In genomic region chr5:173888473-173889135, GRCh38 we compare ENCODE assay signal across 8 cellular contexts. TPM values are rescaled to one million over a fixed set of nuclear protein-coding genes. Genes with fewer than 3 reads are reported as not detected.
DNase-seq lines count a peak whose midpoint lies in the region; ATAC-seq and TF ChIP-seq lines count a peak whose summit lies in the region.

No MANE protein-coding gene starts in this region.

- H2BK20ac ChIP-seq in H9 (ENCODE audit: low read depth, low read length, poor library complexity, severe bottlenecking) = no peak overlapping the region

- H3K79me1 ChIP-seq in H9 (ENCODE audit: insufficient read depth, low read depth, low read length, poor library complexity, severe bottlenecking) = no peaks in the 10 kb centered on the region

- no peak overlapping the region for H3K56ac ChIP-seq in H9 (ENCODE audit: insufficient read length, low read depth, low read length)

- H3K4me3 ChIP-seq in gastroesophageal sphincter (peak overlapping the region; percentile 78 to 94), psoas muscle (peak overlapping the region; percentile 86)

- H3K4me1 ChIP-seq in H9 (ENCODE audit: insufficient read depth, low read length) = no peaks in the 10 kb centered on the region; the same call in 1 of the 2 replicates
- peaks cover 0 to 46% (median 0%) of the 10 kb centered on the region in 3 donors for H3K4me1 ChIP-seq in gastroesophageal sphincter
- H3K4me1 ChIP-seq in psoas muscle = peaks cover 5% of the 10 kb centered on the region

- no peak for TF ChIP-seq POLR2A in gastroesophageal sphincter (IDR thresholded peaks at IDR 0.05)

- H4K5ac ChIP-seq in H9 (ENCODE audit: insufficient read length, low read depth, low read length) = no peak overlapping the region

- H3K9ac ChIP-seq in H9 (ENCODE audit: extremely low read depth, insufficient read length, low read length) = no peak overlapping the region

- DNase-seq in A172 (ENCODE audit: low spot score) (peak; percentile 35), H9 (no peak), psoas muscle (peak; percentile 43 to 69), MV-4-11 (lab: John Stamatoyannopoulos, UW) (no peak), left lobe of liver (ENCODE audit: low spot score) (no peak)
- peak; percentile 54 for DNase-seq in activated CD8-positive, alpha-beta memory T cell treated with anti-CD3 and anti-CD28 coated beads, Interleukin-2, amount 50 U/mL, for 48 hours

- H3K23me2 ChIP-seq in H9 (ENCODE audit: insufficient read length, low read depth, low read length, poor library complexity, severe bottlenecking) = peaks cover 7% of the 10 kb centered on the region

- no peak overlapping the region for H3K18ac ChIP-seq in H9 (ENCODE audit: insufficient read length, low read depth, low read length)

- no peak overlapping the region for H3T11ph ChIP-seq in H9 (ENCODE audit: low read length)

- no peaks in the 10 kb centered on the region; the same call in 1 of the 2 replicates for H3K79me2 ChIP-seq in H9 (ENCODE audit: insufficient read depth, low read length)

- H3K14ac ChIP-seq in H9 (ENCODE audit: insufficient read depth, low read length) = no peak overlapping the region; the same call in 1 of the 2 replicates

- no peak overlapping the region for H2BK15ac ChIP-seq in H9 (ENCODE audit: low read depth, low read length)

- H3K9me3 ChIP-seq in H9 (ENCODE audit: control insufficient read depth, low read depth, low read length) (no peaks in the 10 kb centered on the region), gastroesophageal sphincter (no peaks in the 10 kb centered on the region), psoas muscle (no peaks in the 10 kb centered on the region)

- H3K4me3 Mint-ChIP-seq in H9 = peak overlapping the region; percentile 96 to 97

- TF ChIP-seq CTCF in H9 (conservative IDR thresholded peaks at IDR 0.05) = no peak
- TF ChIP-seq CTCF in gastroesophageal sphincter (IDR thresholded peaks at IDR 0.05) = no peak
- TF ChIP-seq CTCF in psoas muscle (IDR thresholded peaks at IDR 0.05) = no peak

- H3K27me3 ChIP-seq in H9 (ENCODE audit: insufficient read depth, low read length) (no peaks in the 10 kb centered on the region), gastroesophageal sphincter (no peaks in the 10 kb centered on the region), psoas muscle (ENCODE audit: insufficient read depth in 3 of 3, low read length in 2 of 3) (no peaks in the 10 kb centered on the region)

- WGBS in H9 (ENCODE audit: extremely low coverage, insufficient read length, low lambda C conversion rate) = no CpG with 5 or more reads among the region's 37 CpGs
- 0 to 1% methylated on average over 17 to 34 of the region's 37 CpGs for WGBS in gastroesophageal sphincter (ENCODE audit: low coverage in 1 of 2), 2 donors
- 1% methylated on average over 33 to 37 of the region's 37 CpGs for WGBS in psoas muscle, 3 donors

- no peak overlapping the region for H2AK5ac ChIP-seq in H9 (ENCODE audit: insufficient read length, low read length)

- H4K20me1 ChIP-seq in H9 (ENCODE audit: control insufficient read depth, insufficient read depth, insufficient read length) = no peaks in the 10 kb centered on the region

- no peak overlapping the region for H2BK12ac ChIP-seq in H9 (ENCODE audit: insufficient read length, low read depth, low read length)

- no peaks in the 10 kb centered on the region for H3K36me3 Mint-ChIP-seq in H9 (ENCODE audit: insufficient read depth in 1 of 3, low read depth in 3 of 3)

- intact Hi-C loops in psoas muscle (cut with DNase I) = loop anchor here (2.0 to 5.0 kb wide), 6 partner anchors 28 to 272 kb away; partner anchors contain the start of gene BOD1 (in 2 of the 2)

- ATAC-seq in gastroesophageal sphincter (no peak), psoas muscle (peak in 2 of 4 donors; percentile 7 to 36), HG02571 (IDR thresholded peaks at IDR 0.05; ENCODE audit: unreplicated experiment) (no peak), left lobe of liver (no peak)

- no peak overlapping the region for H4K8ac ChIP-seq in H9 (replicated peaks; ENCODE audit: insufficient read length, low read depth, low read length)

- H3K27me3 Mint-ChIP-seq in H9 (ENCODE audit: low read depth) = no peaks in the 10 kb centered on the region; the same call in 1 of the 2 replicates

- H3K27ac ChIP-seq in H9 (ENCODE audit: insufficient read length, low read depth, low read length) (no peak overlapping the region), gastroesophageal sphincter (peak overlapping the region; percentile 85 to 89 (median 87)), psoas muscle (peak overlapping the region; percentile 94)

- H3K23ac ChIP-seq in H9 (ENCODE audit: insufficient read length, low read depth, low read length) = no peak overlapping the region

- peak overlapping the region; percentile 54 for H3K4me2 ChIP-seq in H9 (ENCODE audit: insufficient read depth, insufficient read length, low read length)

- peaks cover 35 to 38% of the 10 kb centered on the region in 2 experiments for H3K4me1 Mint-ChIP-seq in H9

- H2BK5ac ChIP-seq in H9 (ENCODE audit: insufficient read length, low read length) = no peak overlapping the region

- no peak overlapping the region for H3K4ac ChIP-seq in H9 (ENCODE audit: low read depth, low read length)

- H3K36me3 ChIP-seq in gastroesophageal sphincter (no peaks in the 10 kb centered on the region), psoas muscle (ENCODE audit: insufficient read depth in 1 of 2, low read depth in 1 of 2) (no peaks in the 10 kb centered on the region)

- H4K91ac ChIP-seq in H9 (ENCODE audit: insufficient read length, low read depth, low read length) = no peak overlapping the region

- H3K27ac Mint-ChIP-seq in H9 = no peak overlapping the region

- no peak for TF ChIP-seq EP300 in gastroesophageal sphincter (IDR thresholded peaks at IDR 0.05)

- H3K9me3 Mint-ChIP-seq in H9 = no peaks in the 10 kb centered on the region

- H2BK120ac ChIP-seq in H9 (ENCODE audit: low read depth, low read length, poor library complexity, severe bottlenecking) = no peak overlapping the region

- no peak overlapping the region for H2AFZ ChIP-seq in H9 (ENCODE audit: low read length)

RNA-seq across cellular contexts. Expression of gene CPEB4, which starts 0.5 kb away (rescaled TPM):
- 24.8 and 25.9 TPM in 2 replicates for total RNA-seq in A172 (2014; rRNA removed; shearing (Covaris generic))
- 8.6 and 8.7 TPM in 2 replicates for total RNA-seq in H9 (2021)
- total RNA-seq in gastroesophageal sphincter = 10 to 100 TPM; 43.3 to 60.6 (median 52.4) TPM
- total RNA-seq in psoas muscle = 100 to 1,000 TPM in 3 of 4 donors, 10 to 100 TPM in 1; 95.0 to 262 (median 225) TPM
- polyA plus RNA-seq in psoas muscle = 10 to 100 TPM; 30.4 to 86.4 (median 33.1) TPM
- total RNA-seq in left lobe of liver = 28.2 TPM

Comparison
In these comparisons a context has a peak if more than half of its experiments do, and no peak if none do; other contexts are left out.
1. DNase-seq: peak in A172 (single experiment), activated CD8-positive, alpha-beta memory T cell treated with anti-CD3 and anti-CD28 coated beads, Interleukin-2, amount 50 U/mL, for 48 hours (single experiment) and psoas muscle (2 of 2); none in H9 (single experiment), MV-4-11 (single experiment) and left lobe of liver (single experiment).